ENCODE assay signal across 21 cellular contexts in genomic region chr10:63841761-63842160, GRCh38.
DNase-seq lines count a peak whose midpoint lies in the region; ATAC-seq and TF ChIP-seq lines count a peak whose summit lies in the region.
"Had no signal": no experiment of that assay in that cellular context is flagged by ENCODE, and none has a peak within 500 bp of the region (broad histone marks: within the 10 kb centered on the region; RNA-seq: fewer than 3 reads in every experiment).

No MANE protein-coding gene starts in this region.

- H3K4me1 ChIP-seq in BE2C, result peaks cover 40% of the 10 kb centered on the region
- H3K4me1 ChIP-seq: A549, BLaER1 had no signal

- no peak for TF ChIP-seq CTCF in BE2C (IDR thresholded peaks at IDR 0.05; ENCODE audit: low read depth, low read length)

- no peak for ATAC-seq in SK-N-SH treated with all-trans-retinoic acid at 6 μM for 48 hours
- no peak for ATAC-seq in GM19395 (IDR thresholded peaks at IDR 0.05; ENCODE audit: unreplicated experiment)
- ATAC-seq: A549, GM12878 had no signal

- H3K9me3 ChIP-seq in BE2C, result no peaks in the 10 kb centered on the region
- H3K9me3 ChIP-seq: A549, BLaER1 had no signal

- no peaks in the 10 kb centered on the region for H3K27me3 ChIP-seq in BE2C
- H3K27me3 ChIP-seq: BLaER1 had no signal

- DNase-seq in BE2C (no peak), SK-N-DZ (ENCODE audit: low spot score) (peak; percentile 37), NCI-H146 (lab: John Stamatoyannopoulos, UW) (no peak)
- DNase-seq: AML-193; C1 segment of cervical spinal cord; CD4-positive, alpha-beta memory T cell; CD4-positive, CD25-positive, alpha-beta regulatory T cell; CD8-positive, alpha-beta memory T cell; COR-L47; DMS 273 treated with DMSO at 0.1 percent for 48 hours; DMS153; DMS53; DMS79; DND-41; EL; GDM1 had no signal

- peak overlapping the region; percentile 23 for H3K4me3 ChIP-seq in BE2C (ENCODE audit: low read depth, low read length)
- H3K4me3 ChIP-seq: A549, BLaER1, GM12878 had no signal

- H3K36me3 ChIP-seq in BE2C, result no peaks in the 10 kb centered on the region
- H3K36me3 ChIP-seq: BLaER1 had no signal

TF ChIP-seq in SK-N-SH treated with all-trans-retinoic acid at 6 μM for 48 hours, 23 proteins besides CTCF, POLR2A, EP300 and RAD21:
- TF ChIP-seq GLIS3 (CRISPR knock-in tag; IDR thresholded peaks at IDR 0.05), result no peak
- no peak for TF ChIP-seq PPARA (CRISPR knock-in tag; IDR thresholded peaks at IDR 0.05; ENCODE audit: borderline replicate concordance)
- no peak for TF ChIP-seq CREB5 (CRISPR knock-in tag; IDR thresholded peaks at IDR 0.05; ENCODE audit: low read depth)
- TF ChIP-seq, protein P1, sequence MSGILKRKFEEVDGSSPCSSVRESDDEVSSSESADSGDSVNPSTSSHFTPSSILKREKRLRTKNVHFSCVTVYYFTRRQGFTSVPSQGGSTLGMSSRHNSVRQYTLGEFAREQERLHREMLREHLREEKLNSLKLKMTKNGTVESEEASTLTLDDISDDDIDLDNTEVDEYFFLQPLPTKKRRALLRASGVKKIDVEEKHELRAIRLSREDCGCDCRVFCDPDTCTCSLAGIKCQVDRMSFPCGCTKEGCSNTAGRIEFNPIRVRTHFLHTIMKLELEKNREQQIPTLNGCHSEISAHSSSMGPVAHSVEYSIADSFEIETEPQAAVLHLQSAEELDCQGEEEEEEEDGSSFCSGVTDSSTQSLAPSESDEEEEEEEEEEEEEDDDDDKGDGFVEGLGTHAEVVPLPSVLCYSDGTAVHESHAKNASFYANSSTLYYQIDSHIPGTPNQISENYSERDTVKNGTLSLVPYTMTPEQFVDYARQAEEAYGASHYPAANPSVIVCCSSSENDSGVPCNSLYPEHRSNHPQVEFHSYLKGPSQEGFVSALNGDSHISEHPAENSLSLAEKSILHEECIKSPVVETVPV (CRISPR knock-in tag; IDR thresholded peaks at IDR 0.05), result no peak
- peak; percentile 65 for TF ChIP-seq ZNF8 (CRISPR knock-in tag; IDR thresholded peaks at IDR 0.05)
- no peak for TF ChIP-seq ZNF565 (CRISPR knock-in tag; conservative IDR thresholded peaks at IDR 0.05; ENCODE audit: low read depth)
- TF ChIP-seq TOX (CRISPR knock-in tag; IDR thresholded peaks at IDR 0.05; ENCODE audit: borderline replicate concordance), result no peak
- peak; percentile 80 for TF ChIP-seq TCF4 (CRISPR knock-in tag; IDR thresholded peaks at IDR 0.05; ENCODE audit: borderline replicate concordance)
- TF ChIP-seq ZFP30 (CRISPR knock-in tag; IDR thresholded peaks at IDR 0.05), result no peak
- TF ChIP-seq ISL1 (CRISPR knock-in tag; IDR thresholded peaks at IDR 0.05), result no peak
- TF ChIP-seq SNAI2 (CRISPR knock-in tag; IDR thresholded peaks at IDR 0.05), result no peak
- no peak for TF ChIP-seq PATZ1 (CRISPR knock-in tag; IDR thresholded peaks at IDR 0.05; ENCODE audit: borderline replicate concordance)
- peak; percentile 43; the same call in 1 of the 2 replicates for TF ChIP-seq TSHZ2 (CRISPR knock-in tag; IDR thresholded peaks at IDR 0.05)
- no peak for TF ChIP-seq BACH2 (CRISPR knock-in tag; IDR thresholded peaks at IDR 0.05; ENCODE audit: borderline replicate concordance)
- TF ChIP-seq ZC3H10 (CRISPR knock-in tag; IDR thresholded peaks at IDR 0.05), result no peak
- no peak for TF ChIP-seq CSDC2 (CRISPR knock-in tag; IDR thresholded peaks at IDR 0.05)
